Comparison of ENCODE assay signal across 8 cellular contexts in genomic region chr14:89365071-89365801, GRCh38. TPM values are rescaled to one million over a fixed set of nuclear protein-coding genes. Genes with fewer than 3 reads are reported as not detected.
DNase-seq lines count a peak whose midpoint lies in the region; ATAC-seq and TF ChIP-seq lines count a peak whose summit lies in the region.

No MANE protein-coding gene starts in this region.

- H3K9me2 ChIP-seq in OCI-LY1 (ENCODE audit: low read depth, low read length): no peaks in the 10 kb centered on the region

- H3K9ac ChIP-seq in OCI-LY1 (ENCODE audit: low read length): peak overlapping the region; percentile 48

- no peak for TF ChIP-seq POLR2A in tibial nerve (IDR thresholded peaks at IDR 0.05)

- H3K4me1 ChIP-seq in OCI-LY1 (ENCODE audit: insufficient read depth, low read length, severe bottlenecking) (peaks cover 36% of the 10 kb centered on the region), muscle layer of duodenum (ENCODE audit: control insufficient read depth in 1 of 2, insufficient read depth in 2 of 2, low read length in 2 of 2) (peaks cover 18 to 38% of the 10 kb centered on the region in 2 donors), tibial nerve (peaks cover 0 to 22% (median 12%) of the 10 kb centered on the region in 4 donors)

- H3K27ac ChIP-seq in OCI-LY1 (ENCODE audit: low read depth, low read length, poor library complexity, severe bottlenecking) (peak overlapping the region; percentile 90), muscle layer of duodenum (ENCODE audit: low read length) (peak overlapping the region; percentile 52), tibial nerve (peak overlapping the region in 1 of 4 donors; percentile 52)

- 0 out of 2 replicates have a peak, but pooled peaks cover 4% of the 10 kb centered on the region for H3F3A ChIP-seq in OCI-LY1 (ENCODE audit: insufficient read depth, low read length)

- no peak overlapping the region for H2AFZ ChIP-seq in OCI-LY1 (ENCODE audit: low read length)

- peak overlapping the region; percentile 67 for H3K4me2 ChIP-seq in OCI-LY1 (ENCODE audit: low read length)

- peak; percentile 75 for DNase-seq in GM13976 (ENCODE audit: low spot score)
- peak; percentile 28 for DNase-seq in activated gamma-delta T cell treated with anti-CD3 and anti-CD28 coated beads, Interleukin-2, amount 50 U/mL, for 16 hours (ENCODE audit: low read depth)
- no peak for DNase-seq in tibial nerve (ENCODE audit: low spot score in 2 of 2)
- no peak for DNase-seq in NCI-H1930 (lab: John Stamatoyannopoulos, UW)
- no peak for DNase-seq in cerebellum (ENCODE audit: low spot score)

- ATAC-seq in HG02642 (IDR thresholded peaks at IDR 0.05; ENCODE audit: poor library complexity, unreplicated experiment): peak; percentile 96

- peak; percentile 22 to 61 for TF ChIP-seq EP300 in tibial nerve (IDR thresholded peaks at IDR 0.05)

- H3K79me2 ChIP-seq in OCI-LY1 (ENCODE audit: insufficient read depth, low read length): peaks cover 15% of the 10 kb centered on the region; the same call in 1 of the 2 replicates

- in situ Hi-C loops in GM13976 (cut with MboI; ENCODE audit: low sequenced_read_pairs, unreplicated experiment): no loop called here

- H3K9me3 ChIP-seq in OCI-LY1 (ENCODE audit: low read length): no peaks in the 10 kb centered on the region
- H3K9me3 ChIP-seq in muscle layer of duodenum (ENCODE audit: control insufficient read depth in 1 of 2, low read length in 2 of 2): no peaks in the 10 kb centered on the region
- no peaks in the 10 kb centered on the region for H3K9me3 ChIP-seq in tibial nerve

- no peak for TF ChIP-seq CTCF in GM13976 (IDR thresholded peaks at IDR 0.05; ENCODE audit: borderline replicate concordance, control extremely low read depth, extremely low read depth, insufficient read depth, missing control alignments)
- TF ChIP-seq CTCF in OCI-LY1 (IDR thresholded peaks at IDR 0.05; ENCODE audit: low read length): no peak
- no peak for TF ChIP-seq CTCF in tibial nerve (IDR thresholded peaks at IDR 0.05)

- H3K36me3 ChIP-seq in OCI-LY1 (ENCODE audit: insufficient read depth, low read length) (no peaks in the 10 kb centered on the region), muscle layer of duodenum (ENCODE audit: control insufficient read depth in 1 of 2, insufficient read depth in 2 of 2, low read length in 2 of 2) (no peaks in the 10 kb centered on the region), tibial nerve (no peaks in the 10 kb centered on the region)

- WGBS in tibial nerve, 2 donors: 63 to 66% methylated on average over 13 of the region's 13 CpGs

- H3K27me3 ChIP-seq in OCI-LY1 (ENCODE audit: insufficient read depth, low read length) (no peaks in the 10 kb centered on the region), muscle layer of duodenum (ENCODE audit: low read depth, low read length) (no peaks in the 10 kb centered on the region), tibial nerve (no peaks in the 10 kb centered on the region)

- no peaks in the 10 kb centered on the region for H4K20me1 ChIP-seq in OCI-LY1 (ENCODE audit: insufficient read depth, low read length)

- H3K4me3 ChIP-seq in OCI-LY1 (ENCODE audit: low read depth, low read length, poor library complexity, severe bottlenecking): peak overlapping the region; percentile 45
- H3K4me3 ChIP-seq in muscle layer of duodenum (ENCODE audit: low read depth in 1 of 2, low read length in 2 of 2): peak overlapping the region in 1 of 2 donors; percentile 17
- H3K4me3 ChIP-seq in tibial nerve: peak overlapping the region in 1 of 4 donors; percentile 7

RNA-seq across cellular contexts. Expression of gene FOXN3, which starts 51.8 kb away (rescaled TPM):
- total RNA-seq in tibial nerve: 100 to 1,000 TPM in 3 of 4 donors, 10 to 100 TPM in 1; 98.7 to 116 (median 103) TPM
- total RNA-seq in cerebellum: 57.6 TPM

Comparison
In these comparisons a context has a peak if more than half of its experiments do, and no peak if none do; other contexts are left out.
1. DNase-seq: peak in GM13976 (single experiment) and activated gamma-delta T cell treated with anti-CD3 and anti-CD28 coated beads, Interleukin-2, amount 50 U/mL, for 16 hours (single experiment); none in tibial nerve (0 of 2), NCI-H1930 (0 of 2) and cerebellum (single experiment).